In genomic region chrX:22135994-22136684, GRCh38 we compare ENCODE assay signal across 8 cellular contexts.
DNase-seq lines count a peak whose midpoint lies in the region; ATAC-seq and TF ChIP-seq lines count a peak whose summit lies in the region.

No MANE protein-coding gene starts in this region.

- H3K4me3 ChIP-seq in Jurkat, Clone E6-1 (ENCODE audit: low read length), result no peak overlapping the region
- no peak overlapping the region for H3K4me3 ChIP-seq in SJSA1
- peak overlapping the region; percentile 36 for H3K4me3 ChIP-seq in epithelial cell of esophagus (ENCODE audit: low read length)

- peaks cover 30% of the 10 kb centered on the region for H3K4me1 ChIP-seq in SJSA1 (replicated peaks)

- ATAC-seq in HG03521 (IDR thresholded peaks at IDR 0.05; ENCODE audit: unreplicated experiment), result no peak

- H3K9me3 ChIP-seq in SJSA1 (replicated peaks), result no peaks in the 10 kb centered on the region

- H3K27me3 ChIP-seq in SJSA1 (replicated peaks), result no peaks in the 10 kb centered on the region

- H3K36me3 ChIP-seq in SJSA1, result no peaks in the 10 kb centered on the region

- peak; percentile 5 for DNase-seq in activated CD8-positive, alpha-beta memory T cell treated with anti-CD3 and anti-CD28 coated beads, Interleukin-2, amount 50 U/mL, for 1 hour (ENCODE audit: extremely low read depth)
- no peak for DNase-seq in activated CD8-positive, alpha-beta memory T cell treated with anti-CD3 and anti-CD28 coated beads for 24 hours
- DNase-seq in Jurkat, Clone E6-1 (ENCODE audit: low read depth, low spot score), result peak; percentile 34
- DNase-seq in SJSA1 (ENCODE audit: low read depth in 1 of 2, low spot score in 2 of 2), result peak; percentile 37 to 77
- DNase-seq in epithelial cell of esophagus (ENCODE audit: low read depth), result peak; percentile 89
- DNase-seq in myocyte (ENCODE audit: low read depth), result peak; percentile 58
- DNase-seq in OCI-M2 (lab: John Stamatoyannopoulos, UW; ENCODE audit: unreplicated experiment), result no peak

- H3K27ac ChIP-seq in SJSA1, result peak overlapping the region; percentile 99

- peak; percentile 58 for TF ChIP-seq CTCF in epithelial cell of esophagus (IDR thresholded peaks at IDR 0.05; ENCODE audit: insufficient read depth, low read depth, low read length, missing control alignments)

Comparison
In these comparisons a context has a peak if more than half of its experiments do, and no peak if none do; other contexts are left out.
1. DNase-seq: peak in activated CD8-positive, alpha-beta memory T cell treated with anti-CD3 and anti-CD28 coated beads, Interleukin-2, amount 50 U/mL, for 1 hour (single experiment), Jurkat, Clone E6-1 (single experiment), SJSA1 (2 of 2), epithelial cell of esophagus (single experiment) and myocyte (single experiment); none in activated CD8-positive, alpha-beta memory T cell treated with anti-CD3 and anti-CD28 coated beads for 24 hours (single experiment) and OCI-M2 (single experiment).